Comparison of ENCODE assay signal across 10 cellular contexts in genomic region chr1:158283965-158284364, GRCh38.
DNase-seq lines count a peak whose midpoint lies in the region; ATAC-seq and TF ChIP-seq lines count a peak whose summit lies in the region.
"Had no signal": no experiment of that assay in that cellular context is flagged by ENCODE, and none has a peak within 500 bp of the region (broad histone marks: within the 10 kb centered on the region; RNA-seq: fewer than 3 reads in every experiment).

No MANE protein-coding gene starts in this region.

- no peaks in the 10 kb centered on the region for H3K27me3 Mint-ChIP-seq in dendritic cell treated with granulocyte-macrophage colony-stimulating factor and Interleukin-4, amounts not matched to agents 40 ng/mL and 50 ng/mL, for 4 days

- no peak for DNase-seq in NCI-H446 (lab: John Stamatoyannopoulos, UW)
- no peak for DNase-seq in NCI-H748 (lab: John Stamatoyannopoulos, UW; ENCODE audit: unreplicated experiment)
- DNase-seq in COLO668 (lab: John Stamatoyannopoulos, UW; ENCODE audit: unreplicated experiment) = no peak
- DNase-seq: DMS79 treated with DMSO at 0.1 percent for 48 hours, NCI-H524 had no signal

- H3K4me1 Mint-ChIP-seq in dendritic cell treated with granulocyte-macrophage colony-stimulating factor and Interleukin-4, amounts not matched to agents 40 ng/mL and 50 ng/mL, for 4 days (ENCODE audit: low read depth) = peaks cover 61% of the 10 kb centered on the region

- peaks cover 16% of the 10 kb centered on the region for H3K36me3 Mint-ChIP-seq in dendritic cell treated with granulocyte-macrophage colony-stimulating factor and Interleukin-4, amounts not matched to agents 40 ng/mL and 50 ng/mL, for 4 days (ENCODE audit: low read depth)

- peak overlapping the region; percentile 36 for H3K4me3 Mint-ChIP-seq in dendritic cell treated with granulocyte-macrophage colony-stimulating factor and Interleukin-4, amounts not matched to agents 40 ng/mL and 50 ng/mL, for 4 days

- ATAC-seq in GM18499 (IDR thresholded peaks at IDR 0.05; ENCODE audit: insufficient read depth, unreplicated experiment) = peak; percentile 41
- ATAC-seq in GM21423 (IDR thresholded peaks at IDR 0.05; ENCODE audit: unreplicated experiment) = peak; percentile 58
- peak; percentile 71 for ATAC-seq in HG03378 (IDR thresholded peaks at IDR 0.05; ENCODE audit: unreplicated experiment)
- no peak for ATAC-seq in SK-N-SH treated with all-trans-retinoic acid at 6 μM for 48 hours

- peak overlapping the region; percentile 93 for H3K27ac Mint-ChIP-seq in dendritic cell treated with granulocyte-macrophage colony-stimulating factor and Interleukin-4, amounts not matched to agents 40 ng/mL and 50 ng/mL, for 4 days

- peaks cover 21% of the 10 kb centered on the region for H3K9me3 Mint-ChIP-seq in dendritic cell treated with granulocyte-macrophage colony-stimulating factor and Interleukin-4, amounts not matched to agents 40 ng/mL and 50 ng/mL, for 4 days

- intact Hi-C loops in dendritic cell treated with granulocyte-macrophage colony-stimulating factor and Interleukin-4, amounts not matched to agents 40 ng/mL and 50 ng/mL, for 4 days (cut with micrococcal nuclease) = loop anchor here (10.0 kb wide), 1 partner anchor 79 kb away; no protein-coding TSS in a partner anchor

TF ChIP-seq in SK-N-SH treated with all-trans-retinoic acid at 6 μM for 48 hours, 23 proteins besides CTCF, POLR2A, EP300 and RAD21:
- TF ChIP-seq PATZ1 (CRISPR knock-in tag; IDR thresholded peaks at IDR 0.05; ENCODE audit: borderline replicate concordance) (no peak), ESRRG (CRISPR knock-in tag; IDR thresholded peaks at IDR 0.05) (no peak), CSRNP3 (CRISPR knock-in tag; IDR thresholded peaks at IDR 0.05) (no peak), ISL1 (CRISPR knock-in tag; IDR thresholded peaks at IDR 0.05) (no peak), GLIS3 (CRISPR knock-in tag; IDR thresholded peaks at IDR 0.05) (no peak), TOX (CRISPR knock-in tag; IDR thresholded peaks at IDR 0.05; ENCODE audit: borderline replicate concordance) (no peak), CSDC2 (CRISPR knock-in tag; IDR thresholded peaks at IDR 0.05) (no peak), ZNF565 (CRISPR knock-in tag; conservative IDR thresholded peaks at IDR 0.05; ENCODE audit: low read depth) (no peak), ZFP3 (CRISPR knock-in tag; IDR thresholded peaks at IDR 0.05) (no peak), TCF4 (CRISPR knock-in tag; IDR thresholded peaks at IDR 0.05; ENCODE audit: borderline replicate concordance) (no peak), ZNF70 (CRISPR knock-in tag; IDR thresholded peaks at IDR 0.05) (no peak), OSR1 (CRISPR knock-in tag; IDR thresholded peaks at IDR 0.05) (no peak), PPARA (CRISPR knock-in tag; IDR thresholded peaks at IDR 0.05; ENCODE audit: borderline replicate concordance) (no peak), ZC3H10 (CRISPR knock-in tag; IDR thresholded peaks at IDR 0.05) (no peak)
